ENCODE assay signal across 1 cellular context in the genomic region with DNA sequence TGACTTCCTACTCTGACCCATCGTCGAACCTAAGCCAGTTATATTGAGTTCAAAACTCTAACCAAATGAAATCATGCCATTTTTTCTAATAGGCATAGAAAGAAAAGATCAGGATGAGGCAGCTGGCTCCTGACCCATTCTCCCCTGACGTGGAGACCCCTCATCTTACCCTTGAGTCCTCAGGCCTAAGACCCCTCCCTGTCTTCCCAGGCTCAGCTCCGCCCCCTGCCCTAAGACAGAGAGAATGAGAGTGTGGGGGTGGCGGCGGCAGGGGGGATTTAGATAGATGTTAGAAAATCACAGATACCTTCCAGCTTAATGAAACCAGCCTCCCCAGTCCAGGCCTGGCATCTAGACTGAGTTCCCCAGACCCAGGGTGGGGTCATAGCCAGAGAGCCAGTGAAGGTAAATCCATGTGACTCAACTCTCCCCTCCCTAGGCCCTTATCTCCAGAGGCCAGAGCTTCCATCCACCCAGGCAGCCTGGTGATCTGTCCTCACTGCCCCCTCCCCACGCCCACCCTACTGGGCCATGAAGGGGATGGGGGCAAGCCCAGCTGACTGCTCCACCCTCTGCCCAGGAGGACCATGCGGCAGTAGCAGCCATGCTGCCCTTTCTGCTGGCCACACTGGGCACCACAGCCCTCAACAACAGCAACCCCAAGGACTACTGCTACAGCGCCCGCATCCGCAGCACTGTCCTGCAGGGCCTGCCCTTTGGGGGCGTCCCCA.
TF ChIP-seq lines count a peak whose summit lies in the region.

No MANE protein-coding gene starts in this region.

TF ChIP-seq in IMR-90, 13 proteins besides CTCF, POLR2A, EP300 and RAD21:
- TF ChIP-seq CHD1 (IDR thresholded peaks at IDR 0.05; ENCODE audit: low read depth, low read length) (no peak), RFX5 (IDR thresholded peaks at IDR 0.05; ENCODE audit: low read depth, low read length) (no peak), MAZ (IDR thresholded peaks at IDR 0.05; ENCODE audit: borderline replicate concordance, low read depth, low read length) (no peak), NFE2L2 (IDR thresholded peaks at IDR 0.05; ENCODE audit: low read depth, low read length) (no peak), MXI1 (IDR thresholded peaks at IDR 0.05; ENCODE audit: borderline replicate concordance, low read depth, low read length) (no peak), MAFK (IDR thresholded peaks at IDR 0.05; ENCODE audit: low read depth, low read length) (no peak), CEBPB (IDR thresholded peaks at IDR 0.05; ENCODE audit: low read depth, low read length) (no peak)
- TF ChIP-seq, protein P1, sequence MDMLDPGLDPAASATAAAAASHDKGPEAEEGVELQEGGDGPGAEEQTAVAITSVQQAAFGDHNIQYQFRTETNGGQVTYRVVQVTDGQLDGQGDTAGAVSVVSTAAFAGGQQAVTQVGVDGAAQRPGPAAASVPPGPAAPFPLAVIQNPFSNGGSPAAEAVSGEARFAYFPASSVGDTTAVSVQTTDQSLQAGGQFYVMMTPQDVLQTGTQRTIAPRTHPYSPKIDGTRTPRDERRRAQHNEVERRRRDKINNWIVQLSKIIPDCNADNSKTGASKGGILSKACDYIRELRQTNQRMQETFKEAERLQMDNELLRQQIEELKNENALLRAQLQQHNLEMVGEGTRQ (IDR thresholded peaks at IDR 0.05; ENCODE audit: low read depth, low read length): no peak
- TF ChIP-seq, protein P2, sequence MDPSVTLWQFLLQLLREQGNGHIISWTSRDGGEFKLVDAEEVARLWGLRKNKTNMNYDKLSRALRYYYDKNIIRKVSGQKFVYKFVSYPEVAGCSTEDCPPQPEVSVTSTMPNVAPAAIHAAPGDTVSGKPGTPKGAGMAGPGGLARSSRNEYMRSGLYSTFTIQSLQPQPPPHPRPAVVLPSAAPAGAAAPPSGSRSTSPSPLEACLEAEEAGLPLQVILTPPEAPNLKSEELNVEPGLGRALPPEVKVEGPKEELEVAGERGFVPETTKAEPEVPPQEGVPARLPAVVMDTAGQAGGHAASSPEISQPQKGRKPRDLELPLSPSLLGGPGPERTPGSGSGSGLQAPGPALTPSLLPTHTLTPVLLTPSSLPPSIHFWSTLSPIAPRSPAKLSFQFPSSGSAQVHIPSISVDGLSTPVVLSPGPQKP (IDR thresholded peaks at IDR 0.05; ENCODE audit: borderline replicate concordance, low read depth, low read length): no peak
